In genomic region chr7:117993377-117994003, GRCh38 we compare ENCODE assay signal across 8 cellular contexts.
A peak's percentile ranks its signal among the peaks of the same experiment; 100 is the strongest.
DNase-seq lines count a peak whose midpoint lies in the region; ATAC-seq and TF ChIP-seq lines count a peak whose summit lies in the region.

No MANE protein-coding gene starts in this region.

- TF ChIP-seq POLR2A in prostate gland (IDR thresholded peaks at IDR 0.05) = no peak

- H3K27ac ChIP-seq in prostate gland = no peak overlapping the region

- no peaks in the 10 kb centered on the region for H3K4me1 ChIP-seq in prostate gland (replicated peaks)

- POLR2A ChIA-PET in activated CD4-positive, alpha-beta T cell treated with anti-CD3 and anti-CD28 coated beads for 36 hours (lab: Charles Lee) = no interaction called here

- no peak overlapping the region for H3K4me3 ChIP-seq in prostate gland

- no peaks in the 10 kb centered on the region for H3K36me3 ChIP-seq in prostate gland

- no peak overlapping the region for H3K4me3 Mint-ChIP-seq in activated CD4-positive, alpha-beta T cell treated with anti-CD3 and anti-CD28 coated beads for 36 hours
- H3K4me3 Mint-ChIP-seq in stimulated activated memory B cell treated with anti-CD40 and anti-IgM and Interleukin-4, amounts not matched to agents 10 μg/mL and 1 μg/mL and 100 μg/mL, for 72 hours = no peak overlapping the region

- peak; percentile 57 for ATAC-seq in activated CD4-positive, alpha-beta T cell treated with anti-CD3 and anti-CD28 coated beads for 36 hours
- peak; percentile 94 for ATAC-seq in GM21515 (IDR thresholded peaks at IDR 0.05; ENCODE audit: unreplicated experiment)
- peak; percentile 93 for ATAC-seq in HG03571 (IDR thresholded peaks at IDR 0.05; ENCODE audit: unreplicated experiment)
- peak; percentile 50 for ATAC-seq in stimulated activated memory B cell treated with anti-CD40 and anti-IgM and Interleukin-4, amounts not matched to agents 10 μg/mL and 1 μg/mL and 100 μg/mL, for 72 hours

- H3K27me3 Mint-ChIP-seq in activated CD4-positive, alpha-beta T cell treated with anti-CD3 and anti-CD28 coated beads for 36 hours = peaks cover 2% of the 10 kb centered on the region
- H3K27me3 Mint-ChIP-seq in stimulated activated memory B cell treated with anti-CD40 and anti-IgM and Interleukin-4, amounts not matched to agents 10 μg/mL and 1 μg/mL and 100 μg/mL, for 72 hours = no peaks in the 10 kb centered on the region

- H3K36me3 Mint-ChIP-seq in activated CD4-positive, alpha-beta T cell treated with anti-CD3 and anti-CD28 coated beads for 36 hours (ENCODE audit: low read depth) = no peaks in the 10 kb centered on the region
- no peaks in the 10 kb centered on the region for H3K36me3 Mint-ChIP-seq in stimulated activated memory B cell treated with anti-CD40 and anti-IgM and Interleukin-4, amounts not matched to agents 10 μg/mL and 1 μg/mL and 100 μg/mL, for 72 hours

- H3K4me1 Mint-ChIP-seq in activated CD4-positive, alpha-beta T cell treated with anti-CD3 and anti-CD28 coated beads for 36 hours = no peaks in the 10 kb centered on the region
- H3K4me1 Mint-ChIP-seq in stimulated activated memory B cell treated with anti-CD40 and anti-IgM and Interleukin-4, amounts not matched to agents 10 μg/mL and 1 μg/mL and 100 μg/mL, for 72 hours = peaks cover 5% of the 10 kb centered on the region

- H3K27me3 ChIP-seq in prostate gland (replicated peaks; ENCODE audit: insufficient read depth) = no peaks in the 10 kb centered on the region

- TF ChIP-seq CTCF in prostate gland (IDR thresholded peaks at IDR 0.05) = peak in 1 of 4 experiments; percentile 11

- no peaks in the 10 kb centered on the region for H3K9me3 Mint-ChIP-seq in activated CD4-positive, alpha-beta T cell treated with anti-CD3 and anti-CD28 coated beads for 36 hours (ENCODE audit: low read depth)
- no peaks in the 10 kb centered on the region for H3K9me3 Mint-ChIP-seq in stimulated activated memory B cell treated with anti-CD40 and anti-IgM and Interleukin-4, amounts not matched to agents 10 μg/mL and 1 μg/mL and 100 μg/mL, for 72 hours

- no peak overlapping the region for H3K27ac Mint-ChIP-seq in activated CD4-positive, alpha-beta T cell treated with anti-CD3 and anti-CD28 coated beads for 36 hours
- no peak overlapping the region for H3K27ac Mint-ChIP-seq in stimulated activated memory B cell treated with anti-CD40 and anti-IgM and Interleukin-4, amounts not matched to agents 10 μg/mL and 1 μg/mL and 100 μg/mL, for 72 hours

- CTCF ChIA-PET in activated CD4-positive, alpha-beta T cell treated with anti-CD3 and anti-CD28 coated beads for 36 hours (lab: Charles Lee) = no interaction called here

- peak; percentile 25 for DNase-seq in activated CD4-positive, alpha-beta T cell treated with anti-CD3 and anti-CD28 coated beads for 36 hours
- no peak for DNase-seq in activated CD4-positive, alpha-beta T cell treated with anti-CD3 and anti-CD28 coated beads for 1 hour
- DNase-seq in SK-MEL-5 (ENCODE audit: low read depth, low spot score) = peak; percentile 94
- peak; percentile 9 for DNase-seq in fibroblast of the conjunctiva (ENCODE audit: low read depth)
- no peak for DNase-seq in prostate gland (ENCODE audit: low spot score)

- no peaks in the 10 kb centered on the region for H3K9me3 ChIP-seq in prostate gland

- in situ Hi-C loops in SK-MEL-5 (cut with HindIII; ENCODE audit: low pct_unique_long_range_greater_than_20kb, low sequenced_read_pairs) = no loop called here

- intact Hi-C loops in activated CD4-positive, alpha-beta T cell treated with anti-CD3 and anti-CD28 coated beads for 36 hours (cut with DNase I, micrococcal nuclease) = no loop called here
- intact Hi-C loops in prostate gland (cut with DNase I) = no loop called here

Comparison
In these comparisons a context has a peak if more than half of its experiments do, and no peak if none do; other contexts are left out.
1. DNase-seq: peak in activated CD4-positive, alpha-beta T cell treated with anti-CD3 and anti-CD28 coated beads for 36 hours (single experiment), SK-MEL-5 (single experiment) and fibroblast of the conjunctiva (single experiment); none in activated CD4-positive, alpha-beta T cell treated with anti-CD3 and anti-CD28 coated beads for 1 hour (single experiment) and prostate gland (single experiment).
2. Peak in every context shown above with its lines, with median percentiles within 50 percentile points of each other: ATAC-seq.